Comparison of ENCODE assay signal across 8 cellular contexts in the genomic region with DNA sequence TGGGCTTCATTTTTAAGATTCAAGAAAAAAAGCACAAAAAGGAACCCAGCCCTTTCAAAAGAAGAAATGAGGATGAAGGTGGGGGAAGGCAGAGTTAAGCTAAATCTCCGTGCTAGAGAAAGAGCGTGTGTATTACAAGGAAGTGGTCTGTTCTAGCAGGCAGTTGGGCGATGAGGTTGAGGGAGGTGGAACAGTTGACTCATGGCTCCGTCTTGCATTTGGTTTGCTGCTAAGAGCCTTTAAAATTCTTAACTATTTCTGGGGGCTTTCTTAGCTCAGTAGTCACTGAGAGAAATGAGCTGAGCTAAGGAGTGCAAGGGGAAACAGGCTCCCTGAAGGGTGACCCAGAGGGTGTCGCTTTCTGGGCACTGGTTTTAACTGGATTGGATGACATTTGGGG.
DNase-seq lines count a peak whose midpoint lies in the region; FAIRE-seq and TF ChIP-seq lines count a peak whose summit lies in the region.

No MANE protein-coding gene starts in this region.

- no peaks in the 10 kb centered on the region for H3K36me3 ChIP-seq in mesenchymal stem cell (ENCODE audit: control insufficient read depth in 1 of 2, insufficient read depth in 2 of 2, low read depth in 1 of 2, low read length in 2 of 2)

- H3K23ac ChIP-seq in mesenchymal stem cell (ENCODE audit: low read length in 2 of 2), result no peak overlapping the region

- H3K27me3 ChIP-seq in mesenchymal stem cell (ENCODE audit: control insufficient read depth in 1 of 2, insufficient read depth in 1 of 2, low read length in 2 of 2), result no peaks in the 10 kb centered on the region
- H3K27me3 ChIP-seq in dorsolateral prefrontal cortex, result peaks cover 0 to 20% (median 3%) of the 10 kb centered on the region in 45 donors

- H4K91ac ChIP-seq in mesenchymal stem cell (ENCODE audit: low read length), result no peak overlapping the region

- H3K27ac Mint-ChIP-seq in activated T-helper 1 cell treated with anti-CD3 and anti-CD28 coated beads, Interleukin-12 subunit alpha, Interleukin-12 subunit beta, Interleukin-2, Interleukin-4 antibody, amounts not matched to agents 30 ng/mL and 10 ng/mL and 1 ng/mL, durations not matched to agents 14 hours and 24 hours and 36 hours, result peak overlapping the region; percentile 89
- peak overlapping the region; percentile 84 for H3K27ac Mint-ChIP-seq in stimulated activated naive CD8-positive, alpha-beta T cell treated with anti-CD3 and anti-CD28 coated beads, Interleukin-15, Interleukin-2, amounts not matched to agents 100 ng/mL and 50 ng/mL, for 24 hours

- TF ChIP-seq POLR2A in H54 (IDR thresholded peaks at IDR 0.05; ENCODE audit: low read depth, low read length), result no peak

- no peak overlapping the region for H2BK12ac ChIP-seq in mesenchymal stem cell (ENCODE audit: low read length in 2 of 2)

- H3K4ac ChIP-seq in mesenchymal stem cell (ENCODE audit: low read depth in 1 of 2, low read length in 2 of 2), result no peak overlapping the region

- peak; percentile 98 for FAIRE-seq in H54 (lab: Jason Lieb, UNC)

- H3K4me3 ChIP-seq in GM12865 (ENCODE audit: low read depth, low read length) (no peak overlapping the region), mesenchymal stem cell (ENCODE audit: insufficient read depth in 1 of 2, low read depth in 1 of 2, low read length in 2 of 2) (no peak overlapping the region), dorsolateral prefrontal cortex (no peak overlapping the region)

- H2BK15ac ChIP-seq in mesenchymal stem cell (ENCODE audit: low read depth, poor library complexity, severe bottlenecking), result no peak overlapping the region

- H3K4me3 Mint-ChIP-seq in activated T-helper 1 cell treated with anti-CD3 and anti-CD28 coated beads, Interleukin-12 subunit alpha, Interleukin-12 subunit beta, Interleukin-2, Interleukin-4 antibody, amounts not matched to agents 30 ng/mL and 10 ng/mL and 1 ng/mL, durations not matched to agents 14 hours and 24 hours and 36 hours, result peak overlapping the region; percentile 25
- peak overlapping the region; percentile 64 for H3K4me3 Mint-ChIP-seq in stimulated activated naive CD8-positive, alpha-beta T cell treated with anti-CD3 and anti-CD28 coated beads, Interleukin-15, Interleukin-2, amounts not matched to agents 100 ng/mL and 50 ng/mL, for 24 hours

- no peak overlapping the region for H3K9ac ChIP-seq in mesenchymal stem cell (ENCODE audit: low read length)

- H3K36me3 Mint-ChIP-seq in activated T-helper 1 cell treated with anti-CD3 and anti-CD28 coated beads, Interleukin-12 subunit alpha, Interleukin-12 subunit beta, Interleukin-2, Interleukin-4 antibody, amounts not matched to agents 30 ng/mL and 10 ng/mL and 1 ng/mL, durations not matched to agents 14 hours and 24 hours and 36 hours (ENCODE audit: low read depth), result no peaks in the 10 kb centered on the region
- peaks cover 5% of the 10 kb centered on the region for H3K36me3 Mint-ChIP-seq in stimulated activated naive CD8-positive, alpha-beta T cell treated with anti-CD3 and anti-CD28 coated beads, Interleukin-15, Interleukin-2, amounts not matched to agents 100 ng/mL and 50 ng/mL, for 24 hours (ENCODE audit: low read depth)

- H3K4me1 Mint-ChIP-seq in activated T-helper 1 cell treated with anti-CD3 and anti-CD28 coated beads, Interleukin-12 subunit alpha, Interleukin-12 subunit beta, Interleukin-2, Interleukin-4 antibody, amounts not matched to agents 30 ng/mL and 10 ng/mL and 1 ng/mL, durations not matched to agents 14 hours and 24 hours and 36 hours (ENCODE audit: low read depth), result peaks cover 34% of the 10 kb centered on the region
- peaks cover 53% of the 10 kb centered on the region for H3K4me1 Mint-ChIP-seq in stimulated activated naive CD8-positive, alpha-beta T cell treated with anti-CD3 and anti-CD28 coated beads, Interleukin-15, Interleukin-2, amounts not matched to agents 100 ng/mL and 50 ng/mL, for 24 hours (ENCODE audit: low read depth)

- TF ChIP-seq CTCF in GM12865 (IDR thresholded peaks at IDR 0.05; ENCODE audit: insufficient read depth, low read depth, low read length, missing control alignments), result no peak
- no peak for TF ChIP-seq CTCF in dorsolateral prefrontal cortex (IDR thresholded peaks at IDR 0.05 in 54 of 56, conservative IDR thresholded peaks at IDR 0.05 in 2 of 56; ENCODE audit: low read depth in 1 of 56, partially characterized antibody in 56 of 56)

- H3K79me1 ChIP-seq in mesenchymal stem cell (replicated peaks; ENCODE audit: low read length, poor library complexity, severe bottlenecking), result no peaks in the 10 kb centered on the region

- no peak overlapping the region for H2BK120ac ChIP-seq in mesenchymal stem cell (ENCODE audit: low read depth, low read length)

- H3K14ac ChIP-seq in mesenchymal stem cell (ENCODE audit: low read length in 2 of 2), result no peak overlapping the region

- no peak overlapping the region for H2AK5ac ChIP-seq in mesenchymal stem cell (ENCODE audit: low read length, severe bottlenecking)

- H3K4me2 ChIP-seq in mesenchymal stem cell (ENCODE audit: low read length, poor library complexity, severe bottlenecking), result no peak overlapping the region

- DNase-seq in GM12865 (ENCODE audit: low read depth) (peak; percentile 68), H54 (ENCODE audit: insufficient read length, low spot score) (peak; percentile 79), NAMALWA (ENCODE audit: low spot score) (peak; percentile 41), mesenchymal stem cell (peak; percentile 80), NCI-H1417 treated with DMSO at 0.1 percent for 48 hours (lab: John Stamatoyannopoulos, UW) (no peak), dorsolateral prefrontal cortex (no peak)
- peak; percentile 59 for DNase-seq in activated T-helper 1 cell treated with anti-CD3 and anti-CD28 coated beads, Interleukin-12 subunit alpha, Interleukin-12 subunit beta, Interleukin-2, Interleukin-4 antibody, amounts not matched to agents 30 ng/mL and 10 ng/mL and 1 ng/mL, durations not matched to agents 14 hours and 24 hours and 36 hours (ENCODE audit: low spot score)

- H3K9me3 Mint-ChIP-seq in activated T-helper 1 cell treated with anti-CD3 and anti-CD28 coated beads, Interleukin-12 subunit alpha, Interleukin-12 subunit beta, Interleukin-2, Interleukin-4 antibody, amounts not matched to agents 30 ng/mL and 10 ng/mL and 1 ng/mL, durations not matched to agents 14 hours and 24 hours and 36 hours, result no peaks in the 10 kb centered on the region
- H3K9me3 Mint-ChIP-seq in stimulated activated naive CD8-positive, alpha-beta T cell treated with anti-CD3 and anti-CD28 coated beads, Interleukin-15, Interleukin-2, amounts not matched to agents 100 ng/mL and 50 ng/mL, for 24 hours, result no peaks in the 10 kb centered on the region

- H3K27ac ChIP-seq in mesenchymal stem cell (ENCODE audit: low read length, poor library complexity, severe bottlenecking) (peak overlapping the region; percentile 34), dorsolateral prefrontal cortex (no peak overlapping the region)

- 42% methylated on average over 4 of the region's 5 CpGs for WGBS in mesenchymal stem cell

- H3K27me3 Mint-ChIP-seq in activated T-helper 1 cell treated with anti-CD3 and anti-CD28 coated beads, Interleukin-12 subunit alpha, Interleukin-12 subunit beta, Interleukin-2, Interleukin-4 antibody, amounts not matched to agents 30 ng/mL and 10 ng/mL and 1 ng/mL, durations not matched to agents 14 hours and 24 hours and 36 hours (ENCODE audit: insufficient read depth), result peaks cover 1% of the 10 kb centered on the region
- H3K27me3 Mint-ChIP-seq in stimulated activated naive CD8-positive, alpha-beta T cell treated with anti-CD3 and anti-CD28 coated beads, Interleukin-15, Interleukin-2, amounts not matched to agents 100 ng/mL and 50 ng/mL, for 24 hours, result peaks cover 23% of the 10 kb centered on the region

- no peak overlapping the region for H3K18ac ChIP-seq in mesenchymal stem cell (ENCODE audit: low read depth in 1 of 2, low read length in 2 of 2)

- no peaks in the 10 kb centered on the region for H3K9me3 ChIP-seq in mesenchymal stem cell (ENCODE audit: control insufficient read depth, low read length)

- H3K4me1 ChIP-seq in mesenchymal stem cell (ENCODE audit: control insufficient read depth, insufficient read depth, low read depth, low read length), result peaks cover 10% of the 10 kb centered on the region

- no peak overlapping the region for H2AFZ ChIP-seq in mesenchymal stem cell (ENCODE audit: low read depth, low read length)

- no peak overlapping the region for H4K8ac ChIP-seq in mesenchymal stem cell (ENCODE audit: low read length)

- intact Hi-C loops in activated T-helper 1 cell treated with anti-CD3 and anti-CD28 coated beads, Interleukin-12 subunit alpha, Interleukin-12 subunit beta, Interleukin-2, Interleukin-4 antibody, amounts not matched to agents 30 ng/mL and 10 ng/mL and 1 ng/mL, durations not matched to agents 14 hours and 24 hours and 36 hours (cut with micrococcal nuclease), result loop anchor here (1.0 to 10.0 kb wide), 7 partner anchors 14 to 900 kb away; partner anchors contain the start of genes GCNT1 and RFK
- intact Hi-C loops in dorsolateral prefrontal cortex (cut with DNase I), result no loop called here

- no peak overlapping the region for H2BK5ac ChIP-seq in mesenchymal stem cell (ENCODE audit: low read depth, low read length, poor library complexity, severe bottlenecking)

Comparison
In these comparisons a context has a peak if more than half of its experiments do, and no peak if none do; other contexts are left out.
1. DNase-seq: peak in GM12865 (single experiment), H54 (single experiment), NAMALWA (single experiment), activated T-helper 1 cell treated with anti-CD3 and anti-CD28 coated beads, Interleukin-12 subunit alpha, Interleukin-12 subunit beta, Interleukin-2, Interleukin-4 antibody, amounts not matched to agents 30 ng/mL and 10 ng/mL and 1 ng/mL, durations not matched to agents 14 hours and 24 hours and 36 hours (single experiment) and mesenchymal stem cell (single experiment); none in NCI-H1417 treated with DMSO at 0.1 percent for 48 hours (single experiment) and dorsolateral prefrontal cortex (0 of 10).